In the genomic region with DNA sequence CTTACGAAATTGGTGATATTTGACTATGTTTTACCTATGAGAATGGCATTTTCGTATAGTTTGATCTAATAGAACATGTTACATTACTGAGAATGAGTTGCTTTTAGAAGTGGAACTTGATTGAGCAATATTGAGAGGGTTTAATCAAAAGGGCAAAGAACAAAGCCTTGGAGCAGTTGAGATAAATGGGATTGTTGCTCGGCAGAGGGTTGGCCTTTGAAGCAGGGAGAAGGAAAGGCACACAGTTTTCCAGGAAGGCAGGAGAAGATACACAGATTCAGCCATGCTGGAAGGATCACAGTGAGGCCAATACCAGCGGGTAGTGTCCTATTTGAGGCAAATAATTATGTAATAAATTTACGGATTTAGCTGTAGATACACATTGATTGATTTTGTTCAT, we compare ENCODE assay signal across 25 cellular contexts.
"Had no signal": no experiment of that assay in that cellular context is flagged by ENCODE, and none has a peak within 500 bp of the region (broad histone marks: within the 10 kb centered on the region; RNA-seq: fewer than 3 reads in every experiment).

No MANE protein-coding gene starts in this region.

- FAIRE-seq: urothelium cell line had no signal

- H3K27me3 ChIP-seq: ascending aorta, colonic mucosa, dorsolateral prefrontal cortex, heart left ventricle, ovary, right atrium auricular region, stomach, suprapubic skin, tibial nerve had no signal

- ATAC-seq: activated CD4-positive, CD25-positive, alpha-beta regulatory T cell treated with anti-CD3 and anti-CD28 coated beads, Interleukin-2, amount 50 U/mL, for 24 hours; activated naive CD4-positive, alpha-beta T cell treated with anti-CD3 and anti-CD28 coated beads, Interleukin-2, amount 50 U/mL, for 72 hours; heart left ventricle; left cardiac atrium; natural killer cell; psoas muscle had no signal

- DNase-seq: activated CD4-positive, alpha-beta memory T cell treated with anti-CD3 and anti-CD28 coated beads, Interleukin-2, amount 10 ng/mL, durations not matched to agents 7 days and 5 days; activated CD4-positive, alpha-beta T cell treated with anti-CD3 and anti-CD28 coated beads, Interleukin-2, amount 10 ng/mL, durations not matched to agents 24 days and 14 days; activated gamma-delta T cell; central memory CD4-positive, alpha-beta T cell; colonic mucosa; dorsolateral prefrontal cortex; heart left ventricle; islet precursor cell; left cardiac atrium; natural killer cell; ovary; psoas muscle; stimulated activated CD4-positive, alpha-beta T cell treated with anti-CD3 and anti-CD28 coated beads, Interleukin-1b, Interleukin-23, amount 100 ng/mL, for 48 hours; stomach had no signal

- H3K9me3 Mint-ChIP-seq: activated CD4-positive, alpha-beta memory T cell treated with anti-CD3 and anti-CD28 coated beads, Interleukin-2, amount 10 ng/mL, durations not matched to agents 7 days and 5 days; activated CD4-positive, alpha-beta T cell treated with anti-CD3 and anti-CD28 coated beads, Interleukin-2, amount 10 ng/mL, durations not matched to agents 24 days and 14 days; natural killer cell; T-helper 2 cell treated with Interferon-gamma antibody and Interleukin-4, amounts not matched to agents 5 μg/mL and 100 μg/mL, for 36 hours had no signal

- H3K36me3 ChIP-seq: ascending aorta, colonic mucosa, heart left ventricle, ovary, right atrium auricular region, stomach, suprapubic skin, tibial nerve had no signal

- H3K27me3 Mint-ChIP-seq: activated CD4-positive, alpha-beta memory T cell treated with anti-CD3 and anti-CD28 coated beads, Interleukin-2, amount 10 ng/mL, durations not matched to agents 7 days and 5 days; activated CD4-positive, alpha-beta T cell treated with anti-CD3 and anti-CD28 coated beads, Interleukin-2, amount 10 ng/mL, durations not matched to agents 24 days and 14 days had no signal

- H3K27ac Mint-ChIP-seq: activated CD4-positive, alpha-beta memory T cell treated with anti-CD3 and anti-CD28 coated beads, Interleukin-2, amount 10 ng/mL, durations not matched to agents 7 days and 5 days; activated CD4-positive, alpha-beta T cell treated with anti-CD3 and anti-CD28 coated beads, Interleukin-2, amount 10 ng/mL, durations not matched to agents 24 days and 14 days; activated naive CD4-positive, alpha-beta T cell treated with anti-CD3 and anti-CD28 coated beads, Interleukin-2, amount 50 U/mL, for 72 hours; natural killer cell; T-helper 2 cell treated with Interferon-gamma antibody and Interleukin-4, amounts not matched to agents 5 μg/mL and 100 μg/mL, for 36 hours had no signal

- H3K36me3 Mint-ChIP-seq: natural killer cell had no signal

- H3K9me3 ChIP-seq: ascending aorta, colonic mucosa, heart left ventricle, ovary, psoas muscle, right atrium auricular region, stomach, suprapubic skin, tibial nerve had no signal

- H3K4me1 ChIP-seq: colonic mucosa had no signal

- H3K4me3 Mint-ChIP-seq: activated CD4-positive, alpha-beta memory T cell treated with anti-CD3 and anti-CD28 coated beads, Interleukin-2, amount 10 ng/mL, durations not matched to agents 7 days and 5 days; activated CD4-positive, alpha-beta T cell treated with anti-CD3 and anti-CD28 coated beads, Interleukin-2, amount 10 ng/mL, durations not matched to agents 24 days and 14 days; natural killer cell; T-helper 2 cell treated with Interferon-gamma antibody and Interleukin-4, amounts not matched to agents 5 μg/mL and 100 μg/mL, for 36 hours had no signal

- H3K4me3 ChIP-seq: ascending aorta, colonic mucosa, heart left ventricle, lung, ovary, psoas muscle, right atrium auricular region, stomach, suprapubic skin, tibial nerve had no signal

- H3K27ac ChIP-seq: ascending aorta, colonic mucosa, epithelial cell of prostate, heart left ventricle, ovary, psoas muscle, right atrium auricular region, stomach, suprapubic skin, tibial nerve, VCaP had no signal
